ENCODE assay signal across 1 cellular context in the genomic region with DNA sequence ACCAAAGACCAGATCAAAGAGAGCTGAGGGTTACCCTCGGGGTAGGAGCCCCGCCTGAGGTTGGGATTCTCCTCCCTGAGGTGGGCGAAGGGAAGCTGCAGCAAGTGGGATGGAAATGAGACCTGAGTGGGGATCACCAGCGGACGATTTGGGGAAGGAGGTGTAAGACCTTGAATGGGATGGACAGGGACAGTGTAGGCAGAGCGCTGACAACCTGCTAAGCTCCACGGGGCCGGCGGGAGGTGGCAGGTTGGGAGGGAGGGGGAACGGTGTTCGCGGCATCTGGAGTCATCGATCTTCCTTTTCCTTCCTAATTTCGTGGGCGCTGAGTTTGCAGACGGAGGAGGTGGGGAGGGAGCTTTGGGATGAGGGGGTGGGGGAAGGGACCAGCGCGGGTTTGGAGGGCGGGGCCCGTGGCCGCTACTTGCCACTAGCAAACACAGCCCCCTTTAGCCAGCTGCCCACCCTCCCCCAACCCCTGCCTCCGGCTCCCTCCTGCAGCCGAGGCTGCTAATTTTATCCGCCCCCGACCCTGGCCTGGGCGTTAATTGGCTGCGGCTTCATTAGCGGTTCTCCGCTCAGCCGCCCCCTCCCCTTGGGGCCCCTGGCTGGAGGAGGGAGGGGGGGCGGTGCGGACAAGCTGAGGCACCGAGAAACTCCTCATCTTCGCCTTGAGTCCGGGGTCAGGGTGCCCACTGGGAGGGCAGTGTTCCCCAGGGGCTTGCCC.
TF ChIP-seq lines count a peak whose summit lies in the region.

No MANE protein-coding gene starts in this region.

TF ChIP-seq in GM23338, 12 proteins besides CTCF, POLR2A, EP300 and RAD21 (continued from another document):
- TF ChIP-seq, protein P1, sequence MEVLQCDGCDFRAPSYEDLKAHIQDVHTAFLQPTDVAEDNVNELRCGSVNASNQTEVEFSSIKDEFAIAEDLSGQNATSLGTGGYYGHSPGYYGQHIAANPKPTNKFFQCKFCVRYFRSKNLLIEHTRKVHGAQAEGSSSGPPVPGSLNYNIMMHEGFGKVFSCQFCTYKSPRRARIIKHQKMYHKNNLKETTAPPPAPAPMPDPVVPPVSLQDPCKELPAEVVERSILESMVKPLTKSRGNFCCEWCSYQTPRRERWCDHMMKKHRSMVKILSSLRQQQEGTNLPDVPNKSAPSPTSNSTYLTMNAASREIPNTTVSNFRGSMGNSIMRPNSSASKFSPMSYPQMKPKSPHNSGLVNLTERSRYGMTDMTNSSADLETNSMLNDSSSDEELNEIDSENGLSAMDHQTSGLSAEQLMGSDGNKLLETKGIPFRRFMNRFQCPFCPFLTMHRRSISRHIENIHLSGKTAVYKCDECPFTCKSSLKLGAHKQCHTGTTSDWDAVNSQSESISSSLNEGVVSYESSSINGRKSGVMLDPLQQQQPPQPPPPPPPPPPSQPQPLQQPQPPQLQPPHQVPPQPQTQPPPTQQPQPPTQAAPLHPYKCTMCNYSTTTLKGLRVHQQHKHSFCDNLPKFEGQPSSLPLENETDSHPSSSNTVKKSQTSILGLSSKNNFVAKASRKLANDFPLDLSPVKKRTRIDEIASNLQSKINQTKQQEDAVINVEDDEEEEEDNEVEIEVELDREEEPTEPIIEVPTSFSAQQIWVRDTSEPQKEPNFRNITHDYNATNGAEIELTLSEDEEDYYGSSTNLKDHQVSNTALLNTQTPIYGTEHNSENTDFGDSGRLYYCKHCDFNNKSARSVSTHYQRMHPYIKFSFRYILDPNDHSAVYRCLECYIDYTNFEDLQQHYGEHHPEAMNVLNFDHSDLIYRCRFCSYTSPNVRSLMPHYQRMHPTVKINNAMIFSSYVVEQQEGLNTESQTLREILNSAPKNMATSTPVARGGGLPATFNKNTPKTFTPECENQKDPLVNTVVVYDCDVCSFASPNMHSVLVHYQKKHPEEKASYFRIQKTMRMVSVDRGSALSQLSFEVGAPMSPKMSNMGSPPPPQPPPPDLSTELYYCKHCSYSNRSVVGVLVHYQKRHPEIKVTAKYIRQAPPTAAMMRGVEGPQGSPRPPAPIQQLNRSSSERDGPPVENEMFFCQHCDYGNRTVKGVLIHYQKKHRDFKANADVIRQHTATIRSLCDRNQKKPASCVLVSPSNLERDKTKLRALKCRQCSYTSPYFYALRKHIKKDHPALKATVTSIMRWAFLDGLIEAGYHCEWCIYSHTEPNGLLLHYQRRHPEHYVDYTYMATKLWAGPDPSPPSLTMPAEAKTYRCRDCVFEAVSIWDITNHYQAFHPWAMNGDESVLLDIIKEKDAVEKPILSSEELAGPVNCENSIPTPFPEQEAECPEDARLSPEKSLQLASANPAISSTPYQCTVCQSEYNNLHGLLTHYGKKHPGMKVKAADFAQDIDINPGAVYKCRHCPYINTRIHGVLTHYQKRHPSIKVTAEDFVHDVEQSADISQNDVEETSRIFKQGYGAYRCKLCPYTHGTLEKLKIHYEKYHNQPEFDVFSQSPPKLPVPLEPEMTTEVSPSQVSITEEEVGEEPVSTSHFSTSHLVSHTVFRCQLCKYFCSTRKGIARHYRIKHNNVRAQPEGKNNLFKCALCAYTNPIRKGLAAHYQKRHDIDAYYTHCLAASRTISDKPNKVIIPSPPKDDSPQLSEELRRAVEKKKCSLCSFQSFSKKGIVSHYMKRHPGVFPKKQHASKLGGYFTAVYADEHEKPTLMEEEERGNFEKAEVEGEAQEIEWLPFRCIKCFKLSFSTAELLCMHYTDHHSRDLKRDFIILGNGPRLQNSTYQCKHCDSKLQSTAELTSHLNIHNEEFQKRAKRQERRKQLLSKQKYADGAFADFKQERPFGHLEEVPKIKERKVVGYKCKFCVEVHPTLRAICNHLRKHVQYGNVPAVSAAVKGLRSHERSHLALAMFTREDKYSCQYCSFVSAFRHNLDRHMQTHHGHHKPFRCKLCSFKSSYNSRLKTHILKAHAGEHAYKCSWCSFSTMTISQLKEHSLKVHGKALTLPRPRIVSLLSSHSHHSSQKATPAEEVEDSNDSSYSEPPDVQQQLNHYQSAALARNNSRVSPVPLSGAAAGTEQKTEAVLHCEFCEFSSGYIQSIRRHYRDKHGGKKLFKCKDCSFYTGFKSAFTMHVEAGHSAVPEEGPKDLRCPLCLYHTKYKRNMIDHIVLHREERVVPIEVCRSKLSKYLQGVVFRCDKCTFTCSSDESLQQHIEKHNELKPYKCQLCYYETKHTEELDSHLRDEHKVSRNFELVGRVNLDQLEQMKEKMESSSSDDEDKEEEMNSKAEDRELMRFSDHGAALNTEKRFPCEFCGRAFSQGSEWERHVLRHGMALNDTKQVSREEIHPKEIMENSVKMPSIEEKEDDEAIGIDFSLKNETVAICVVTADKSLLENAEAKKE (CRISPR knock-in tag; IDR thresholded peaks at IDR 0.05) = no peak
- TF ChIP-seq EZH2phosphoT487 (IDR thresholded peaks at IDR 0.05; ENCODE audit: unreplicated experiment) (no peak), NANOG (IDR thresholded peaks at IDR 0.05; ENCODE audit: borderline replicate concordance) (no peak), CREB1 (CRISPR knock-in tag; IDR thresholded peaks at IDR 0.05; ENCODE audit: low read depth) (no peak), POLR2AphosphoS5 (IDR thresholded peaks at IDR 0.05; ENCODE audit: low read depth) (0 out of 2 replicates have a peak, but pooled peaks have one; percentile 39), REST (IDR thresholded peaks at IDR 0.05; ENCODE audit: unreplicated experiment) (no peak), EZH2 (IDR thresholded peaks at IDR 0.05; ENCODE audit: low read depth, unreplicated experiment) (peak; percentile 54), ZNF331 (CRISPR knock-in tag; IDR thresholded peaks at IDR 0.05; ENCODE audit: low read depth) (no peak), ZNF114 (CRISPR knock-in tag; IDR thresholded peaks at IDR 0.05) (no peak)
- TF ChIP-seq, protein P2, sequence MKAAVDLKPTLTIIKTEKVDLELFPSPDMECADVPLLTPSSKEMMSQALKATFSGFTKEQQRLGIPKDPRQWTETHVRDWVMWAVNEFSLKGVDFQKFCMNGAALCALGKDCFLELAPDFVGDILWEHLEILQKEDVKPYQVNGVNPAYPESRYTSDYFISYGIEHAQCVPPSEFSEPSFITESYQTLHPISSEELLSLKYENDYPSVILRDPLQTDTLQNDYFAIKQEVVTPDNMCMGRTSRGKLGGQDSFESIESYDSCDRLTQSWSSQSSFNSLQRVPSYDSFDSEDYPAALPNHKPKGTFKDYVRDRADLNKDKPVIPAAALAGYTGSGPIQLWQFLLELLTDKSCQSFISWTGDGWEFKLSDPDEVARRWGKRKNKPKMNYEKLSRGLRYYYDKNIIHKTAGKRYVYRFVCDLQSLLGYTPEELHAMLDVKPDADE (IDR thresholded peaks at IDR 0.05) = no peak
TF ChIP-seq in GM23338: peak in this region for 2.
